In the genomic region with DNA sequence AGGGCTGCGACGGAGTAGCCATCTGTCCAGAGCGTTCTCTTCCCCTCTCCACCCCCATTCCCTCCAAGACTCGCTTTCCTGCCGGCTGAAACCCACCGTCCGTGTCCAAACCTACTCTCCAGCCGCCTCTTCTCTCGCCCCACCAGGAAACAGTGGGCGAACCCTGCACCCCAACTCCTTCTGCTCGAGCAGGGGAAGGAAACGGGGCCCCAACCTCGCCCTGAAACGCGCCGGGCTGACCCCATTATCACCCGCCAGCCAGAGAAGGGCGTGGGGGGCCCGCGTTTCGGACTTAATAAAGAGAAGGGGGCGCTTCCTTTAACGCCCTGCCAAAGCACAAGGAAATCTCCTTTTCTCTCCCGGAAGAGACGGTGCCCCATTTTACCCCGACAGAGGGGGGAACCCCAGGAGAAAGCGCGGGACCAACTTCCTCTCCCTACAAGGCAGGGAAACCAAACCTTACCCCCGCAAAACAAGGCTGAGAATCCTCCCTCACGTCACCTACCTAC, we compare ENCODE assay signal across 8 cellular contexts. TPM values are rescaled to one million over a fixed set of nuclear protein-coding genes. Genes with fewer than 3 reads are reported as not detected.
DNase-seq lines count a peak whose midpoint lies in the region; ATAC-seq, FAIRE-seq and TF ChIP-seq lines count a peak whose summit lies in the region.

No MANE protein-coding gene starts in this region.

- no peaks in the 10 kb centered on the region for H3K9me3 ChIP-seq in Peyer's patch
- H3K9me3 ChIP-seq in adipocyte (ENCODE audit: control insufficient read depth, low read length) = no peaks in the 10 kb centered on the region

- TF ChIP-seq CTCF in GM12865 (IDR thresholded peaks at IDR 0.05; ENCODE audit: insufficient read depth, low read depth, low read length, missing control alignments) (no peak), Peyer's patch (IDR thresholded peaks at IDR 0.05) (no peak)

- no peak for TF ChIP-seq POLR2A in Peyer's patch (IDR thresholded peaks at IDR 0.05)

- H3K27me3 ChIP-seq in Peyer's patch = no peaks in the 10 kb centered on the region
- H3K27me3 ChIP-seq in adipocyte (replicated peaks; ENCODE audit: control insufficient read depth, insufficient read depth, low read length) = no peaks in the 10 kb centered on the region

- ATAC-seq in GM18867 (IDR thresholded peaks at IDR 0.05; ENCODE audit: unreplicated experiment) = no peak

- H3K4me1 ChIP-seq in Peyer's patch = peaks cover 0 to 46% (median 14%) of the 10 kb centered on the region in 4 donors
- peaks cover 48% of the 10 kb centered on the region for H3K4me1 ChIP-seq in adipocyte (ENCODE audit: control insufficient read depth, insufficient read depth, low read length)

- peak overlapping the region; percentile 100 for H3K9ac ChIP-seq in adipocyte (ENCODE audit: low read length)

- H3K36me3 ChIP-seq in Peyer's patch = no peaks in the 10 kb centered on the region
- H3K36me3 ChIP-seq in adipocyte (ENCODE audit: control insufficient read depth, insufficient read depth, low read length, severe bottlenecking) = no peaks in the 10 kb centered on the region

- FAIRE-seq in HTR-8/SVneo (lab: Jason Lieb, UNC) = no peak

- H3K27ac ChIP-seq in Peyer's patch = peak overlapping the region; percentile 98 to 100 (median 99)

- H3K4me3 ChIP-seq in GM12865 (ENCODE audit: low read depth, low read length) = peak overlapping the region; percentile 98
- H3K4me3 ChIP-seq in Peyer's patch = peak overlapping the region; percentile 88 to 99 (median 95)
- H3K4me3 ChIP-seq in adipocyte (ENCODE audit: low read length) = peak overlapping the region; percentile 95
- peak overlapping the region; percentile 95 for H3K4me3 ChIP-seq in iPS-11a (ENCODE audit: low read depth, low read length)

- DNase-seq in GM12865 (ENCODE audit: low read depth) = peak; percentile 70
- DNase-seq in Peyer's patch = peak; percentile 50 to 73 (median 69)
- peak; percentile 51 for DNase-seq in adipocyte (ENCODE audit: low read depth)
- DNase-seq in stimulated activated CD4-positive, alpha-beta T cell treated with anti-CD3 and anti-CD28 coated beads, Interleukin-12 subunit alpha, Interleukin-12 subunit beta, amount 100 ng/mL, for 48 hours (ENCODE audit: low read depth in 2 of 3, low spot score in 1 of 3) = peak in 2 of 3 donors; percentile 35 to 36
- DNase-seq in HTR-8/SVneo (ENCODE audit: insufficient read length, low spot score) = no peak
- no peak for DNase-seq in AG08396 (ENCODE audit: low spot score)

RNA-seq across cellular contexts. Expression of a gene that starts 2.4 kb away (rescaled TPM):
- total RNA-seq in Peyer's patch = 10 to 100 TPM; 24.7 to 61.9 (median 42.4) TPM

RNA-seq across cellular contexts. Expression of a gene that starts 19.5 kb away (rescaled TPM):
- total RNA-seq in Peyer's patch = 10 to 100 TPM; 35.9 to 73.4 (median 40.3) TPM

Comparison
In these comparisons a context has a peak if more than half of its experiments do, and no peak if none do; other contexts are left out.
1. DNase-seq: peak in GM12865 (single experiment), Peyer's patch (3 of 3), adipocyte (single experiment) and stimulated activated CD4-positive, alpha-beta T cell treated with anti-CD3 and anti-CD28 coated beads, Interleukin-12 subunit alpha, Interleukin-12 subunit beta, amount 100 ng/mL, for 48 hours (2 of 3); none in HTR-8/SVneo (single experiment) and AG08396 (single experiment).
2. Peak in every context shown above with its lines, with median percentiles within 50 percentile points of each other: H3K4me3 ChIP-seq.